Comparison of ENCODE assay signal across 26 cellular contexts in genomic region chr16:53841884-53842283, GRCh38.
"Had no signal": no experiment of that assay in that cellular context is flagged by ENCODE, and none has a peak within 500 bp of the region (broad histone marks: within the 10 kb centered on the region; RNA-seq: fewer than 3 reads in every experiment).

No MANE protein-coding gene starts in this region.

- DNase-seq: activated CD4-positive, alpha-beta memory T cell treated with anti-CD3 and anti-CD28 coated beads for 36 hours; activated CD4-positive, alpha-beta T cell treated with anti-CD3 and anti-CD28 coated beads for 48 hours; activated naive CD4-positive, alpha-beta T cell treated with Interleukin-2 at 50 U/mL for 16 hours; activated naive CD8-positive, alpha-beta T cell treated with anti-CD3 and anti-CD28 coated beads, Interleukin-2, amount 50 U/mL, for 24 hours; activated T-cell treated with anti-CD3 and anti-CD28 coated beads, Interleukin-2, amount 50 U/mL, for 48 hours; body of pancreas; effector CD8-positive, alpha-beta T cell; erythroblast; foreskin fibroblast; immature natural killer cell; kidney glomerular epithelial cell; left ventricle myocardium superior; mammary epithelial cell; pancreas; small intestine; stimulated activated CD4-positive, alpha-beta T cell treated with anti-CD3 and anti-CD28 coated beads, Interleukin-2, amount 100 ng/mL, for 24 hours; stimulated activated naive CD8-positive, alpha-beta T cell treated with anti-CD3 and anti-CD28 coated beads, Interleukin-15, amount 100 ng/mL, for 72 hours; testis; trophoblast cell had no signal

- ATAC-seq: activated naive CD8-positive, alpha-beta T cell treated with anti-CD3 and anti-CD28 coated beads, Interleukin-2, amount 50 U/mL, for 24 hours; body of pancreas; left ventricle myocardium superior; natural killer cell treated with Interleukin-12 subunit alpha and Interleukin-12 subunit beta and Interleukin-15 and Interleukin-18, amount 100 ng/mL, for 72 hours; pancreas; sciatic nerve; stimulated activated effector memory CD8-positive, alpha-beta T cell treated with anti-CD3 and anti-CD28 coated beads, Interleukin-12 subunit alpha, Interleukin-12 subunit beta, amount 100 ng/mL, for 72 hours; stimulated activated naive CD8-positive, alpha-beta T cell treated with anti-CD3 and anti-CD28 coated beads, Interleukin-15, amount 100 ng/mL, for 72 hours had no signal

- H3K4me1 Mint-ChIP-seq: stimulated activated effector memory CD8-positive, alpha-beta T cell treated with anti-CD3 and anti-CD28 coated beads, Interleukin-12 subunit alpha, Interleukin-12 subunit beta, amount 100 ng/mL, for 72 hours had no signal

- H3K27me3 Mint-ChIP-seq: activated CD4-positive, alpha-beta memory T cell treated with anti-CD3 and anti-CD28 coated beads for 36 hours; activated naive CD8-positive, alpha-beta T cell treated with anti-CD3 and anti-CD28 coated beads, Interleukin-2, amount 50 U/mL, for 24 hours; dendritic cell treated with granulocyte-macrophage colony-stimulating factor and Interleukin-4, amounts not matched to agents 40 ng/mL and 50 ng/mL, for 4 days; natural killer cell treated with Interleukin-12 subunit alpha and Interleukin-12 subunit beta and Interleukin-15 and Interleukin-18, amount 100 ng/mL, for 72 hours; stimulated activated naive CD8-positive, alpha-beta T cell treated with anti-CD3 and anti-CD28 coated beads, Interleukin-15, amount 100 ng/mL, for 72 hours had no signal

- H2AFZ ChIP-seq: hepatocyte had no signal

- H3K9me3 Mint-ChIP-seq: activated CD4-positive, alpha-beta memory T cell treated with anti-CD3 and anti-CD28 coated beads for 36 hours; activated naive CD8-positive, alpha-beta T cell treated with anti-CD3 and anti-CD28 coated beads, Interleukin-2, amount 50 U/mL, for 24 hours; dendritic cell treated with granulocyte-macrophage colony-stimulating factor and Interleukin-4, amounts not matched to agents 40 ng/mL and 50 ng/mL, for 4 days; immature natural killer cell; natural killer cell treated with Interleukin-12 subunit alpha and Interleukin-12 subunit beta and Interleukin-15 and Interleukin-18, amount 100 ng/mL, for 72 hours; stimulated activated effector memory CD8-positive, alpha-beta T cell treated with anti-CD3 and anti-CD28 coated beads, Interleukin-12 subunit alpha, Interleukin-12 subunit beta, amount 100 ng/mL, for 72 hours; stimulated activated naive CD8-positive, alpha-beta T cell treated with anti-CD3 and anti-CD28 coated beads, Interleukin-15, amount 100 ng/mL, for 72 hours had no signal

- H3K4me3 Mint-ChIP-seq: activated CD4-positive, alpha-beta memory T cell treated with anti-CD3 and anti-CD28 coated beads for 36 hours; activated naive CD8-positive, alpha-beta T cell treated with anti-CD3 and anti-CD28 coated beads, Interleukin-2, amount 50 U/mL, for 24 hours; dendritic cell treated with granulocyte-macrophage colony-stimulating factor and Interleukin-4, amounts not matched to agents 40 ng/mL and 50 ng/mL, for 4 days; immature natural killer cell; natural killer cell treated with Interleukin-12 subunit alpha and Interleukin-12 subunit beta and Interleukin-15 and Interleukin-18, amount 100 ng/mL, for 72 hours; stimulated activated effector memory CD8-positive, alpha-beta T cell treated with anti-CD3 and anti-CD28 coated beads, Interleukin-12 subunit alpha, Interleukin-12 subunit beta, amount 100 ng/mL, for 72 hours; stimulated activated naive CD8-positive, alpha-beta T cell treated with anti-CD3 and anti-CD28 coated beads, Interleukin-15, amount 100 ng/mL, for 72 hours had no signal

- H3K4me2 ChIP-seq: hepatocyte had no signal

- H3K4me1 ChIP-seq: testis had no signal

- H3K4me3 ChIP-seq: body of pancreas, cardiac muscle cell, hepatocyte, pancreas, testis, vagina had no signal

- H3K27me3 ChIP-seq: body of pancreas, cardiac muscle cell, hepatocyte, pancreas, testis, vagina had no signal

- H3K27ac ChIP-seq: body of pancreas, cardiac muscle cell, hepatocyte, pancreas, testis, vagina had no signal

- H3K27ac Mint-ChIP-seq: activated CD4-positive, alpha-beta memory T cell treated with anti-CD3 and anti-CD28 coated beads for 36 hours; activated naive CD8-positive, alpha-beta T cell treated with anti-CD3 and anti-CD28 coated beads, Interleukin-2, amount 50 U/mL, for 24 hours; dendritic cell treated with granulocyte-macrophage colony-stimulating factor and Interleukin-4, amounts not matched to agents 40 ng/mL and 50 ng/mL, for 4 days; natural killer cell treated with Interleukin-12 subunit alpha and Interleukin-12 subunit beta and Interleukin-15 and Interleukin-18, amount 100 ng/mL, for 72 hours; stimulated activated effector memory CD8-positive, alpha-beta T cell treated with anti-CD3 and anti-CD28 coated beads, Interleukin-12 subunit alpha, Interleukin-12 subunit beta, amount 100 ng/mL, for 72 hours; stimulated activated naive CD8-positive, alpha-beta T cell treated with anti-CD3 and anti-CD28 coated beads, Interleukin-15, amount 100 ng/mL, for 72 hours had no signal

- H3K36me3 ChIP-seq: pancreas, vagina had no signal

- H3K9me3 ChIP-seq: body of pancreas, pancreas, testis, vagina had no signal
